In genomic region chr6:137157601-137158000, GRCh38 we compare ENCODE assay signal across 21 cellular contexts. TPM values are rescaled to one million over a fixed set of nuclear protein-coding genes. Genes with fewer than 3 reads are reported as not detected.
DNase-seq lines count a peak whose midpoint lies in the region; TF ChIP-seq lines count a peak whose summit lies in the region.
"Had no signal": no experiment of that assay in that cellular context is flagged by ENCODE, and none has a peak within 500 bp of the region (broad histone marks: within the 10 kb centered on the region; RNA-seq: fewer than 3 reads in every experiment).

No MANE protein-coding gene starts in this region.

- in situ Hi-C loops in mammary epithelial cell (cut with MboI; ENCODE audit: low sequenced_read_pairs in 2 of 2): no loop called here

- H3K4me3 Mint-ChIP-seq in mesothelial cell of epicardium: no peak overlapping the region
- H3K4me3 Mint-ChIP-seq in glutamatergic neuron (ENCODE audit: unreplicated experiment): no peak overlapping the region
- H3K4me3 Mint-ChIP-seq: endodermal cell, neural crest cell had no signal

- H3K4me1 Mint-ChIP-seq in mesothelial cell of epicardium: peaks cover 20% of the 10 kb centered on the region
- no peaks in the 10 kb centered on the region for H3K4me1 Mint-ChIP-seq in glutamatergic neuron (ENCODE audit: low read depth, unreplicated experiment)
- H3K4me1 Mint-ChIP-seq: endodermal cell, neural crest cell had no signal

- no peaks in the 10 kb centered on the region for H3K9me3 ChIP-seq in mammary epithelial cell (replicated peaks; ENCODE audit: insufficient read depth, low read length)
- H3K9me3 ChIP-seq: testis had no signal

- no peak overlapping the region for H3K9ac ChIP-seq in mammary epithelial cell (ENCODE audit: insufficient read depth, low read length)
- H3K9ac ChIP-seq: BLaER1 treated with 17β-estradiol and CSF1 and Interleukin-3, amounts not matched to agents 10 nM and 100 nM had no signal

- no peaks in the 10 kb centered on the region for H3K27me3 ChIP-seq in mammary epithelial cell (ENCODE audit: insufficient read depth, low read length)
- H3K27me3 ChIP-seq: BLaER1 treated with 17β-estradiol and CSF1 and Interleukin-3, amounts not matched to agents 10 nM and 100 nM; testis had no signal

- CTCF ChIA-PET in mammary epithelial cell (lab: Charles Lee; ENCODE audit: low non-redundant PET): no interaction called here

- H3K27me3 Mint-ChIP-seq in mesothelial cell of epicardium (ENCODE audit: low read depth) (no peaks in the 10 kb centered on the region), glutamatergic neuron (ENCODE audit: unreplicated experiment) (no peaks in the 10 kb centered on the region)

- H3K9me3 Mint-ChIP-seq in mesothelial cell of epicardium: peaks cover 31% of the 10 kb centered on the region
- H3K9me3 Mint-ChIP-seq in glutamatergic neuron (ENCODE audit: unreplicated experiment): no peaks in the 10 kb centered on the region

- H4K20me1 ChIP-seq in mammary epithelial cell (ENCODE audit: insufficient read depth, low read length): no peaks in the 10 kb centered on the region
- H4K20me1 ChIP-seq: BLaER1 treated with 17β-estradiol and CSF1 and Interleukin-3, amounts not matched to agents 10 nM and 100 nM had no signal

- DNase-seq in NCI-H2196 (lab: John Stamatoyannopoulos, UW; ENCODE audit: unreplicated experiment) (peak; percentile 4), NCI-H2196 treated with DMSO at 0.1 percent for 48 hours (lab: John Stamatoyannopoulos, UW; ENCODE audit: unreplicated experiment) (no peak), NCI-H2171 (lab: John Stamatoyannopoulos, UW) (peak; percentile 19), mammary epithelial cell (peak; percentile 75), mesothelial cell of epicardium (ENCODE audit: low spot score in 2 of 2, unreplicated experiment in 2 of 2) (no peak), MV-4-11 (lab: John Stamatoyannopoulos, UW) (no peak), HuH-7 (ENCODE audit: low spot score) (no peak), glutamatergic neuron (no peak)
- DNase-seq: activated gamma-delta T cell treated with Interleukin-2 at 50 U/mL for 16 hours, aorta, endodermal cell, foreskin melanocyte, Kasumi-1, NCI-H1694, NCI-H526 treated with DMSO at 0.1 percent for 48 hours, PC-9, T1000, testis had no signal

- no TSS peak for BruUV-seq in mammary epithelial cell (replicated peaks; lab: Mats Ljungman, UMichigan)

- H3K27ac ChIP-seq in mammary epithelial cell (ENCODE audit: insufficient read depth, low read depth, low read length): no peak overlapping the region
- H3K27ac ChIP-seq: PC-9, testis had no signal

- peak overlapping the region; percentile 64 for H3K27ac Mint-ChIP-seq in mesothelial cell of epicardium
- H3K27ac Mint-ChIP-seq in glutamatergic neuron (ENCODE audit: unreplicated experiment): no peak overlapping the region
- H3K27ac Mint-ChIP-seq: endodermal cell had no signal

- H2AFZ ChIP-seq in mammary epithelial cell (ENCODE audit: low read depth, low read length): peak overlapping the region; percentile 46
- H2AFZ ChIP-seq: PC-9 had no signal

- H3K4me1 ChIP-seq in mammary epithelial cell (ENCODE audit: insufficient read depth, low read length): peaks cover 53% of the 10 kb centered on the region
- H3K4me1 ChIP-seq: testis had no signal

- dilution Hi-C loops in mammary epithelial cell (cut with HindIII; ENCODE audit: low sequenced_read_pairs): no loop called here

- WGBS in mammary epithelial cell (ENCODE audit: low coverage, missing lambda C conversion rate): 3% methylated on average over 4 of the region's 4 CpGs

- H3K4me3 ChIP-seq in mammary epithelial cell (replicated peaks in 1 of 3; ENCODE audit: insufficient read depth in 1 of 3, low read depth in 2 of 3, low read length in 3 of 3): no peak overlapping the region
- H3K4me3 ChIP-seq: BLaER1 treated with 17β-estradiol and CSF1 and Interleukin-3, amounts not matched to agents 10 nM and 100 nM; PC-9; testis had no signal

- H3K4me2 ChIP-seq in mammary epithelial cell (ENCODE audit: insufficient read depth, low read depth, low read length): peak overlapping the region; percentile 70
- H3K4me2 ChIP-seq: PC-9 had no signal

- H3K36me3 ChIP-seq in mammary epithelial cell (ENCODE audit: insufficient read depth, low read length): no peaks in the 10 kb centered on the region
- H3K36me3 ChIP-seq: BLaER1 treated with 17β-estradiol and CSF1 and Interleukin-3, amounts not matched to agents 10 nM and 100 nM had no signal

- H3K36me3 Mint-ChIP-seq in mesothelial cell of epicardium (peaks cover 2% of the 10 kb centered on the region), glutamatergic neuron (ENCODE audit: unreplicated experiment) (peaks cover 9% of the 10 kb centered on the region)

- TF ChIP-seq CTCF in mammary epithelial cell (conservative IDR thresholded peaks at IDR 0.05 in 1 of 2, IDR thresholded peaks at IDR 0.05 in 1 of 2; ENCODE audit: extremely low read depth in 1 of 2, insufficient read depth in 1 of 2, low read depth in 1 of 2, low read length in 2 of 2): no peak
- TF ChIP-seq CTCF in mesothelial cell of epicardium (IDR thresholded peaks at IDR 0.05; ENCODE audit: unreplicated experiment): no peak
- no peak for TF ChIP-seq CTCF in glutamatergic neuron (IDR thresholded peaks at IDR 0.05; ENCODE audit: partially characterized antibody, unreplicated experiment)

- intact Hi-C loops in mammary epithelial cell (cut with micrococcal nuclease): loop anchor here (5.0 kb wide), 1 partner anchor 45 kb away; no protein-coding TSS in a partner anchor

- no peaks in the 10 kb centered on the region for H3K79me2 ChIP-seq in mammary epithelial cell (ENCODE audit: insufficient read depth, low read length)

RNA-seq across cellular contexts. Expression of gene IL22RA2, which starts 15.8 kb away (rescaled TPM):
- not detected for total RNA-seq in mammary epithelial cell
- polyA plus RNA-seq in mammary epithelial cell: not detected
- polyA minus RNA-seq in mammary epithelial cell: not detected
- not detected in 3 replicates for total RNA-seq in mesothelial cell of epicardium
- not detected for total RNA-seq in glutamatergic neuron (ENCODE audit: unreplicated experiment)
- total RNA-seq: aorta, endodermal cell, neural crest cell, PC-9, renal cortical epithelial cell, testis had no signal
- polyA plus RNA-seq: aorta had no signal

Comparison
In these comparisons a context has a peak if more than half of its experiments do, and no peak if none do; other contexts are left out.
1. DNase-seq: peak in NCI-H2196 (single experiment), NCI-H2171 (single experiment) and mammary epithelial cell (single experiment); none in NCI-H2196 treated with DMSO at 0.1 percent for 48 hours (single experiment), mesothelial cell of epicardium (0 of 2), MV-4-11 (single experiment), HuH-7 (single experiment) and glutamatergic neuron (single experiment).